ENCODE assay signal across 29 cellular contexts in the genomic region with DNA sequence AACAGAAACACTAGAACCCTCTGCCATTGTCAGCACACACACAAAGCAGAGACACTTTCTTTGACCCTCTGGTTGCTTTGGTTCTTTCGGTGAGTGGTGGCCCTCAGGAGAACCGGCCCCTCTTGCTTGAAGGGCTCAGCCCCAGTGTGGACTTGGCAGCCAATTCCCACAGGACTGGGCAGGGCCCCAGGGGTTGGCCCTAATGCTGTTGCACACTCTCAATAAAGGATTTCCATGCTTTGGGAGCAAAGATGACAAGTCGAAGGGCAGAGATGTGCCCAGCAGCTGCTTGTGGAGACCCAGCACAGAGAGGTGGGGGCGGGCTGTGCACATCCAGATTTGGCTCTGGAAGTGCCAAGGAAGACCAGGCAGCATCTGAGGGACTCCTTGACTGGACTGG.
"Had no signal": no experiment of that assay in that cellular context is flagged by ENCODE, and none has a peak within 500 bp of the region (broad histone marks: within the 10 kb centered on the region; RNA-seq: fewer than 3 reads in every experiment).

No MANE protein-coding gene starts in this region.

- H3K4me1 ChIP-seq: colonic mucosa, parathyroid adenoma, testis had no signal

- H3K9me3 ChIP-seq: colonic mucosa, esophagus muscularis mucosa, mucosa of descending colon, neutrophil, sigmoid colon, testis, tibial artery had no signal

- H3K4me3 ChIP-seq: colonic mucosa, esophagus muscularis mucosa, mucosa of descending colon, sigmoid colon, testis, tibial artery had no signal

- H3K9me3 Mint-ChIP-seq: dendritic cell treated with granulocyte-macrophage colony-stimulating factor and Interleukin-4, amounts not matched to agents 40 ng/mL and 50 ng/mL, for 4 days; mesothelial cell of epicardium; natural killer cell treated with Interleukin-12 subunit alpha and Interleukin-12 subunit beta and Interleukin-15 and Interleukin-18, amount 100 ng/mL, for 72 hours had no signal

- H3K9ac ChIP-seq: parathyroid adenoma had no signal

- H3K4me3 Mint-ChIP-seq: dendritic cell treated with granulocyte-macrophage colony-stimulating factor and Interleukin-4, amounts not matched to agents 40 ng/mL and 50 ng/mL, for 4 days; endodermal cell; immature natural killer cell; mesothelial cell of epicardium; naive B cell; natural killer cell treated with Interleukin-12 subunit alpha and Interleukin-12 subunit beta and Interleukin-15 and Interleukin-18, amount 100 ng/mL, for 72 hours; neural crest cell; stimulated activated memory B cell treated with anti-CD40 and anti-IgM and Interleukin-4, amounts not matched to agents 10 μg/mL and 1 μg/mL and 100 μg/mL, for 72 hours; type B pancreatic cell had no signal

- DNase-seq: colonic mucosa; effector CD8-positive, alpha-beta T cell; foreskin melanocyte; glutamatergic neuron; hypothalamus; immature natural killer cell; islet precursor cell; kidney glomerular epithelial cell; mesenchymal stem cell; naive B cell; sigmoid colon; stimulated activated CD4-positive, alpha-beta T cell treated with anti-CD3 and anti-CD28 coated beads, Interleukin-4, amount 100 ng/mL, for 4 hours; stimulated activated naive CD8-positive, alpha-beta T cell treated with anti-CD3 and anti-CD28 coated beads, Interleukin-15, Interleukin-2, amounts not matched to agents 100 U/mL and 50 U/mL, for 24 hours; substantia nigra; testis; tibial artery had no signal

- H3K36me3 ChIP-seq: colonic mucosa, neutrophil, sigmoid colon had no signal

- H3K27ac Mint-ChIP-seq: dendritic cell treated with granulocyte-macrophage colony-stimulating factor and Interleukin-4, amounts not matched to agents 40 ng/mL and 50 ng/mL, for 4 days; endodermal cell; immature natural killer cell; mesothelial cell of epicardium; natural killer cell treated with Interleukin-12 subunit alpha and Interleukin-12 subunit beta and Interleukin-15 and Interleukin-18, amount 100 ng/mL, for 72 hours; progenitor cell of endocrine pancreas; stimulated activated memory B cell treated with anti-CD40 and anti-IgM and Interleukin-4, amounts not matched to agents 10 μg/mL and 1 μg/mL and 100 μg/mL, for 72 hours; type B pancreatic cell had no signal

- H3K27me3 ChIP-seq: colonic mucosa, esophagus muscularis mucosa, neutrophil, sigmoid colon, testis, tibial artery had no signal

- H3K36me3 Mint-ChIP-seq: immature natural killer cell; mesothelial cell of epicardium; natural killer cell treated with Interleukin-12 subunit alpha and Interleukin-12 subunit beta and Interleukin-15 and Interleukin-18, amount 100 ng/mL, for 72 hours; stimulated activated memory B cell treated with anti-CD40 and anti-IgM and Interleukin-4, amounts not matched to agents 10 μg/mL and 1 μg/mL and 100 μg/mL, for 72 hours had no signal

- H3K27ac ChIP-seq: colonic mucosa, epithelial cell of prostate, esophagus muscularis mucosa, neutrophil, parathyroid adenoma, sigmoid colon, testis, tibial artery had no signal

- ATAC-seq: stimulated activated memory B cell treated with anti-CD40 and anti-IgM and Interleukin-4, amounts not matched to agents 10 μg/mL and 1 μg/mL and 100 μg/mL, for 72 hours; stimulated activated naive CD8-positive, alpha-beta T cell treated with anti-CD3 and anti-CD28 coated beads, Interleukin-15, Interleukin-2, amounts not matched to agents 100 U/mL and 50 U/mL, for 24 hours had no signal

- H3K27me3 Mint-ChIP-seq: stimulated activated memory B cell treated with anti-CD40 and anti-IgM and Interleukin-4, amounts not matched to agents 10 μg/mL and 1 μg/mL and 100 μg/mL, for 72 hours had no signal

- H3K4me1 Mint-ChIP-seq: immature natural killer cell; naive B cell; stimulated activated memory B cell treated with anti-CD40 and anti-IgM and Interleukin-4, amounts not matched to agents 10 μg/mL and 1 μg/mL and 100 μg/mL, for 72 hours had no signal
